In genomic region chr3:130843441-130843840, GRCh38 we compare ENCODE assay signal across 16 cellular contexts.
"Had no signal": no experiment of that assay in that cellular context is flagged by ENCODE, and none has a peak within 500 bp of the region (broad histone marks: within the 10 kb centered on the region; RNA-seq: fewer than 3 reads in every experiment).

No MANE protein-coding gene starts in this region.

- H3K36me3 Mint-ChIP-seq: naive thymus-derived CD4-positive, alpha-beta T cell had no signal

- H3K27ac Mint-ChIP-seq: activated CD8-positive, alpha-beta T cell treated with anti-CD3 and anti-CD28 coated beads for 36 hours; activated naive CD4-positive, alpha-beta T cell treated with anti-CD3 and anti-CD28 coated beads for 36 hours; naive thymus-derived CD4-positive, alpha-beta T cell; progenitor cell of endocrine pancreas had no signal

- H3K4me3 ChIP-seq: cardiac muscle cell, coronary artery, lower lobe of right lung, testis had no signal

- H3K27me3 ChIP-seq: cardiac muscle cell, neutrophil, testis had no signal

- H3K4me3 Mint-ChIP-seq: activated CD8-positive, alpha-beta T cell treated with anti-CD3 and anti-CD28 coated beads for 36 hours; activated naive CD4-positive, alpha-beta T cell treated with anti-CD3 and anti-CD28 coated beads for 36 hours; naive thymus-derived CD4-positive, alpha-beta T cell had no signal

- H3K27ac ChIP-seq: cardiac muscle cell, coronary artery, lower lobe of right lung, neutrophil, testis had no signal

- DNase-seq: activated CD8-positive, alpha-beta memory T cell treated with anti-CD3 and anti-CD28 coated beads, Interleukin-2, amount 50 U/mL, for 48 hours; activated CD8-positive, alpha-beta T cell treated with anti-CD3 and anti-CD28 coated beads for 36 hours; activated naive CD4-positive, alpha-beta T cell treated with anti-CD3 and anti-CD28 coated beads for 36 hours; effector CD4-positive, alpha-beta T cell; foreskin melanocyte; lower lobe of right lung; naive thymus-derived CD4-positive, alpha-beta T cell; stimulated activated CD4-positive, alpha-beta T cell treated with anti-CD3 and anti-CD28 coated beads, Interleukin-2, amount 100 ng/mL, for 48 hours; stimulated activated CD8-positive, alpha-beta memory T cell treated with anti-CD3 and anti-CD28 coated beads, Interleukin-4, amount 100 ng/mL, for 48 hours; stimulated activated naive CD8-positive, alpha-beta T cell treated with anti-CD3 and anti-CD28 coated beads, Interleukin-15, Interleukin-2, amounts not matched to agents 100 U/mL and 50 U/mL, for 24 hours; T-helper 9 cell; testis had no signal

- H3K9me3 ChIP-seq: lower lobe of right lung, neutrophil, testis had no signal

- H3K9me3 Mint-ChIP-seq: activated CD8-positive, alpha-beta T cell treated with anti-CD3 and anti-CD28 coated beads for 36 hours; activated naive CD4-positive, alpha-beta T cell treated with anti-CD3 and anti-CD28 coated beads for 36 hours had no signal

- ATAC-seq: activated CD8-positive, alpha-beta T cell treated with anti-CD3 and anti-CD28 coated beads for 36 hours; lower lobe of right lung; naive thymus-derived CD4-positive, alpha-beta T cell; stimulated activated naive CD8-positive, alpha-beta T cell treated with anti-CD3 and anti-CD28 coated beads, Interleukin-15, Interleukin-2, amounts not matched to agents 100 U/mL and 50 U/mL, for 24 hours had no signal

- H3K4me1 ChIP-seq: testis had no signal

- H3K36me3 ChIP-seq: cardiac muscle cell, lower lobe of right lung, neutrophil had no signal
